10 cellular contexts compared by ENCODE assay signal in genomic region chr9:133132174-133132573, GRCh38. TPM values are rescaled to one million over a fixed set of nuclear protein-coding genes. Genes with fewer than 3 reads are reported as not detected.
A peak's percentile ranks its signal among the peaks of the same experiment; 100 is the strongest.
DNase-seq lines count a peak whose midpoint lies in the region; ATAC-seq and TF ChIP-seq lines count a peak whose summit lies in the region.
"Had no signal": no experiment of that assay in that cellular context is flagged by ENCODE, and none has a peak within 500 bp of the region (broad histone marks: within the 10 kb centered on the region; RNA-seq: fewer than 3 reads in every experiment).

No MANE protein-coding gene starts in this region.

- H3K9me3 Mint-ChIP-seq in IgD-negative memory B cell: no peaks in the 10 kb centered on the region

- no peak overlapping the region for H2BK12ac ChIP-seq in neuronal stem cell (ENCODE audit: low read length)

- peak overlapping the region; percentile 99 to 100 (median 100) for H3K27ac Mint-ChIP-seq in IgD-negative memory B cell

- peaks cover 100% of the 10 kb centered on the region for H4K20me1 ChIP-seq in BLaER1

- H3K4me2 ChIP-seq in BLaER1 (peak overlapping the region; percentile 95), neuronal stem cell (ENCODE audit: insufficient read depth, low read length, poor library complexity, severe bottlenecking) (no peak overlapping the region)

- H3K9me3 ChIP-seq in BLaER1 (no peaks in the 10 kb centered on the region), neuronal stem cell (replicated peaks in 1 of 2; ENCODE audit: control insufficient read depth in 2 of 2, insufficient read depth in 1 of 2, low read depth in 1 of 2, low read length in 2 of 2) (no peaks in the 10 kb centered on the region)

- no peak overlapping the region for H3K14ac ChIP-seq in neuronal stem cell (ENCODE audit: low read length)

- DNase-seq in neuronal stem cell (ENCODE audit: low spot score) (no peak), GM03348 (ENCODE audit: low spot score) (no peak), NCI-H2227 (lab: John Stamatoyannopoulos, UW; ENCODE audit: unreplicated experiment) (no peak), GM13977 (ENCODE audit: low spot score) (no peak)
- DNase-seq: effector CD4-positive, alpha-beta T cell; NCI-H510A had no signal

- H3K18ac ChIP-seq in neuronal stem cell (ENCODE audit: low read length): peak overlapping the region; percentile 85

- H3K36me3 ChIP-seq in BLaER1 (peaks cover 61% of the 10 kb centered on the region), neuronal stem cell (replicated peaks in 1 of 2; ENCODE audit: control insufficient read depth in 2 of 2, insufficient read depth in 2 of 2, low read length in 2 of 2) (peaks cover 5% of the 10 kb centered on the region in 2 donors)

- peak overlapping the region; percentile 51 for H2AK5ac ChIP-seq in neuronal stem cell (ENCODE audit: low read depth, low read length)

- peak overlapping the region; percentile 25 for H2BK15ac ChIP-seq in neuronal stem cell (ENCODE audit: low read length)

- H2BK5ac ChIP-seq in neuronal stem cell (ENCODE audit: low read length): no peak overlapping the region

- H3K4me3 ChIP-seq in BLaER1 (no peak overlapping the region), neuronal stem cell (ENCODE audit: low read length in 2 of 2) (no peak overlapping the region)

- no peak overlapping the region for H2BK120ac ChIP-seq in neuronal stem cell (ENCODE audit: low read depth, low read length)

- H3K23ac ChIP-seq in neuronal stem cell (ENCODE audit: low read depth, low read length, poor library complexity): peak overlapping the region; percentile 52

- H3K4me3 Mint-ChIP-seq in IgD-negative memory B cell: peak overlapping the region in 2 of 4 donors; percentile 28 to 90

- H2AFZ ChIP-seq in neuronal stem cell (ENCODE audit: low read length): no peak overlapping the region

- H3K36me3 Mint-ChIP-seq in IgD-negative memory B cell: peaks cover 1% of the 10 kb centered on the region

- H3K27me3 ChIP-seq in BLaER1 (no peaks in the 10 kb centered on the region), neuronal stem cell (ENCODE audit: control insufficient read depth in 3 of 3, insufficient read depth in 3 of 3, low read depth in 1 of 3, low read length in 3 of 3) (no peaks in the 10 kb centered on the region)

- no peak overlapping the region for H4K8ac ChIP-seq in neuronal stem cell (ENCODE audit: low read depth, low read length)

- no peak for TF ChIP-seq CTCF in GM13977 (IDR thresholded peaks at IDR 0.05; ENCODE audit: extremely low read depth, insufficient read depth, missing control alignments)

- peaks cover 31 to 43% (median 40%) of the 10 kb centered on the region in 3 donors for H3K4me1 Mint-ChIP-seq in IgD-negative memory B cell

- H3K9ac ChIP-seq in BLaER1 (peak overlapping the region; percentile 49), neuronal stem cell (ENCODE audit: low read depth, low read length, poor library complexity) (peak overlapping the region; percentile 50)

- H3K4me1 ChIP-seq in BLaER1 (peaks cover 100% of the 10 kb centered on the region), neuronal stem cell (ENCODE audit: control insufficient read depth in 2 of 2, insufficient read depth in 1 of 2, low read depth in 1 of 2, low read length in 2 of 2) (peaks cover 21 to 22% of the 10 kb centered on the region in 2 donors)

- no peak for ATAC-seq in HG03520 (IDR thresholded peaks at IDR 0.05; ENCODE audit: unreplicated experiment)

- WGBS in neuronal stem cell (ENCODE audit: extremely low coverage in 2 of 2, insufficient read length in 2 of 2, insufficient replicate concordance in 1 of 2), 2 donors: no CpG with 5 or more reads among the region's 16 CpGs

- no peak overlapping the region for H4K91ac ChIP-seq in neuronal stem cell (ENCODE audit: low read depth, low read length, poor library complexity)

- in situ Hi-C loops in GM13977 (cut with MboI; ENCODE audit: low pct_unique_long_range_greater_than_20kb, low sequenced_read_pairs, unreplicated experiment): no loop called here

- peaks cover 14% of the 10 kb centered on the region for H3K79me1 ChIP-seq in neuronal stem cell (ENCODE audit: low read depth, low read length)

- H3K27ac ChIP-seq in BLaER1 (peak overlapping the region; percentile 64), cingulate gyrus (ENCODE audit: low read depth, low read length) (peak overlapping the region; percentile 100), neuronal stem cell (replicated peaks; ENCODE audit: low read length) (no peak overlapping the region)

- no peak overlapping the region for H3K4ac ChIP-seq in neuronal stem cell (ENCODE audit: low read length)

- H3K27me3 Mint-ChIP-seq in IgD-negative memory B cell: no peaks in the 10 kb centered on the region

RNA-seq across cellular contexts. Expression of gene RALGDS, which starts 11.1 kb away (rescaled TPM):
- 16.9 TPM for polyA plus RNA-seq in IgD-negative memory B cell
- 48.3 TPM for polyA plus RNA-seq in neuronal stem cell (2013, experiment 1 of 2)
- polyA plus RNA-seq in neuronal stem cell (2013, experiment 2 of 2): 47.0 TPM

RNA-seq across cellular contexts. Expression of gene GBGT1, which starts 31.5 kb away (rescaled TPM):
- 1.7 TPM for polyA plus RNA-seq in IgD-negative memory B cell
- 2.2 TPM for polyA plus RNA-seq in neuronal stem cell (2013, experiment 1 of 2)
- 1.8 TPM for polyA plus RNA-seq in neuronal stem cell (2013, experiment 2 of 2)
